In genomic region chr14:75650253-75651058, GRCh38 we compare ENCODE assay signal across 1 cellular context.
TF ChIP-seq lines count a peak whose summit lies in the region.

No MANE protein-coding gene starts in this region.

TF ChIP-seq in SK-N-SH treated with all-trans-retinoic acid at 6 μM for 48 hours, 23 proteins besides CTCF, POLR2A, EP300 and RAD21 (continued from another document):
- TF ChIP-seq, protein P1, sequence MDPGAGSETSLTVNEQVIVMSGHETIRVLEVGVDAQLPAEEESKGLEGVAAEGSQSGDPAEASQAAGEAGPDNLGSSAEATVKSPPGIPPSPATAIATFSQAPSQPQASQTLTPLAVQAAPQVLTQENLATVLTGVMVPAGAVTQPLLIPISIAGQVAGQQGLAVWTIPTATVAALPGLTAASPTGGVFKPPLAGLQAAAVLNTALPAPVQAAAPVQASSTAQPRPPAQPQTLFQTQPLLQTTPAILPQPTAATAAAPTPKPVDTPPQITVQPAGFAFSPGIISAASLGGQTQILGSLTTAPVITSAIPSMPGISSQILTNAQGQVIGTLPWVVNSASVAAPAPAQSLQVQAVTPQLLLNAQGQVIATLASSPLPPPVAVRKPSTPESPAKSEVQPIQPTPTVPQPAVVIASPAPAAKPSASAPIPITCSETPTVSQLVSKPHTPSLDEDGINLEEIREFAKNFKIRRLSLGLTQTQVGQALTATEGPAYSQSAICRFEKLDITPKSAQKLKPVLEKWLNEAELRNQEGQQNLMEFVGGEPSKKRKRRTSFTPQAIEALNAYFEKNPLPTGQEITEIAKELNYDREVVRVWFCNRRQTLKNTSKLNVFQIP (CRISPR knock-in tag; IDR thresholded peaks at IDR 0.05; ENCODE audit: borderline replicate concordance, low read depth), result no peak
- no peak for TF ChIP-seq SNAI2 (CRISPR knock-in tag; IDR thresholded peaks at IDR 0.05)
- no peak for TF ChIP-seq TOX (CRISPR knock-in tag; IDR thresholded peaks at IDR 0.05; ENCODE audit: borderline replicate concordance)
- TF ChIP-seq OSR1 (CRISPR knock-in tag; IDR thresholded peaks at IDR 0.05), result no peak
- no peak for TF ChIP-seq ZFP30 (CRISPR knock-in tag; IDR thresholded peaks at IDR 0.05)
- no peak for TF ChIP-seq ZFP3 (CRISPR knock-in tag; IDR thresholded peaks at IDR 0.05)
- no peak for TF ChIP-seq ZC3H10 (CRISPR knock-in tag; IDR thresholded peaks at IDR 0.05)
- no peak for TF ChIP-seq PPARA (CRISPR knock-in tag; IDR thresholded peaks at IDR 0.05; ENCODE audit: borderline replicate concordance)
